ENCODE assay signal across 8 cellular contexts in the genomic region with DNA sequence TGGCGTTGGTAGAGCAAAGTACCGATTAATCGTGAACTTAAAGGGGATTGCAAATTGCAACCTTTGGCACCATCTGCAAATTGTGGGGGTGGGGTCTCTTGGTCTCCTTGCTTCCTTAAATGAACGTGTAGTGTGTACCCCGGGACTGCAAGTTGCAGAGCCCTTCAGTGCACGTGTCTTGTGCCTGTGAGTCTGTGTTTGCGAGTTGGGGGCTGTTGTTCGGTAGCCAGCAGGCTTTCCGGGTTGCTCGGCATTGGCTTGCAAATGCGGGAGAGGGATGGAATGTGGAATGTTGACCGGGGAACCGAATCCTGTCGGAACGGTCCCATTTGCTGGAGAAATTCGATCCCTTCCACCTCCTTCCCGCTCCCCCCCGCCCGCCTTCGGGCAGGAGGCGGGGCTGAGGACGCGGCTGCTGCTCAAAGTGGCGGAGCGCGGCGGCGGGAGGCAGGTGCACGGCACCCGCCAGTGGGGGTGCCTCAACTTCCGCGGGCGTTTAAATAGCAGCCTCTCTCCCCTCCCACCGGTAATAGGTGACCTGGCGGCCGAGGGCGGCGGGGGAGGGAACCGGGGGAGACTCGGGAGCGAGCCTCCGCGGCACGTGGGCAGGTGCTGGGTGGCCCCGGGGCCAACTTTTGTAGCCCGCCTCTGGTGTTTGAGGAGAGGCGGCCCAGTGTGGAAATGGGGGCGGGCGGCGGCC. TPM values are rescaled to one million over a fixed set of nuclear protein-coding genes. Genes with fewer than 3 reads are reported as not detected.
DNase-seq lines count a peak whose midpoint lies in the region; ATAC-seq, FAIRE-seq and TF ChIP-seq lines count a peak whose summit lies in the region.

No MANE protein-coding gene starts in this region.

- no peak overlapping the region for H3K9ac ChIP-seq in smooth muscle cell (ENCODE audit: low read depth)

- peaks cover 14% of the 10 kb centered on the region for H3K4me1 ChIP-seq in smooth muscle cell (ENCODE audit: low read depth)

- WGBS in smooth muscle cell (ENCODE audit: low lambda C conversion rate): under 1% methylated on average over 35 of the region's 50 CpGs

- H3K27ac Mint-ChIP-seq in WTC11: peak overlapping the region; percentile 100

- no peaks in the 10 kb centered on the region for H3K36me3 ChIP-seq in bronchial epithelial cell (ENCODE audit: control insufficient read depth, insufficient read depth, low read length)
- no peaks in the 10 kb centered on the region for H3K36me3 ChIP-seq in smooth muscle cell (ENCODE audit: low read depth)

- peak; percentile 42 for ATAC-seq in GM18873 (IDR thresholded peaks at IDR 0.05; ENCODE audit: low FRiP score, unreplicated experiment)
- ATAC-seq in HG03108 (IDR thresholded peaks at IDR 0.05; ENCODE audit: unreplicated experiment): peak; percentile 44
- peak; percentile 70 for ATAC-seq in WTC11

- H3K27me3 Mint-ChIP-seq in WTC11 (ENCODE audit: low read depth): no peaks in the 10 kb centered on the region

- no peaks in the 10 kb centered on the region for H3K9me3 Mint-ChIP-seq in WTC11

- peak overlapping the region; percentile 45 for H2AFZ ChIP-seq in smooth muscle cell (ENCODE audit: low read depth)

- no peaks in the 10 kb centered on the region for H3K27me3 ChIP-seq in bronchial epithelial cell (ENCODE audit: control insufficient read depth, insufficient read depth, low read length)
- H3K27me3 ChIP-seq in smooth muscle cell (ENCODE audit: low read depth): no peaks in the 10 kb centered on the region

- CTCF ChIA-PET in WTC11 (lab: Charles Lee): interaction anchor here (1.2 kb wide), 1 partner anchor 357 kb away, joined by 6 read pairs; no protein-coding TSS in a partner anchor

- peak overlapping the region; percentile 91 for H3K4me2 ChIP-seq in smooth muscle cell

- peaks cover 8% of the 10 kb centered on the region for H3F3A ChIP-seq in smooth muscle cell (ENCODE audit: low read depth)

- H3K27ac ChIP-seq in smooth muscle cell (ENCODE audit: low read depth): peak overlapping the region; percentile 55

- H3K4me1 Mint-ChIP-seq in WTC11: peaks cover 55% of the 10 kb centered on the region

- TF ChIP-seq CTCF in WTC11 (IDR thresholded peaks at IDR 0.05): no peak
- TF ChIP-seq CTCF in bronchial epithelial cell (IDR thresholded peaks at IDR 0.05; ENCODE audit: insufficient read depth, low read length, severe bottlenecking): no peak
- TF ChIP-seq CTCF in smooth muscle cell (IDR thresholded peaks at IDR 0.05; ENCODE audit: borderline replicate concordance, insufficient read depth, poor library complexity, severe bottlenecking): no peak

- H3K79me2 ChIP-seq in smooth muscle cell (ENCODE audit: low read depth): peaks cover 31% of the 10 kb centered on the region

- in situ Hi-C loops in ACHN (cut with HindIII; ENCODE audit: low pct_ligation_motif_present, low pct_unique_long_range_greater_than_20kb, low sequenced_read_pairs): no loop called here

- H3K9me3 ChIP-seq in smooth muscle cell (replicated peaks; ENCODE audit: low read depth): no peaks in the 10 kb centered on the region

- no peak for FAIRE-seq in bronchial epithelial cell (lab: Jason Lieb, UNC)

- POLR2A ChIA-PET in WTC11 (lab: Charles Lee): interaction anchor here (1.2 to 1.8 kb wide), 5 partner anchors 8 to 39 kb away, joined by 3 to 11 read pairs (median 4); no protein-coding TSS in a partner anchor

- DNase-seq in ACHN (peak; percentile 91), NCI-H2171 treated with DMSO at 0.1 percent for 48 hours (lab: John Stamatoyannopoulos, UW) (peak; percentile 75), WTC11 (ENCODE audit: low spot score) (peak; percentile 95), bronchial epithelial cell (ENCODE audit: low read depth) (peak; percentile 31), iPS-NIHi7 (ENCODE audit: extremely low spot score) (peak; percentile 84), smooth muscle cell (lab: John Stamatoyannopoulos, UW; ENCODE audit: unreplicated experiment) (peak; percentile 20)

- H3K36me3 Mint-ChIP-seq in WTC11: peaks cover 22% of the 10 kb centered on the region

- peaks cover 3% of the 10 kb centered on the region for H4K20me1 ChIP-seq in smooth muscle cell (ENCODE audit: low read depth)

- H3K4me3 Mint-ChIP-seq in WTC11: peak overlapping the region; percentile 98

- peak overlapping the region; percentile 70 for H3K4me3 ChIP-seq in bronchial epithelial cell (ENCODE audit: low read depth, low read length)
- peak overlapping the region; percentile 87 for H3K4me3 ChIP-seq in smooth muscle cell

TF ChIP-seq in WTC11, 78 proteins besides CTCF, POLR2A, EP300 and RAD21 (continues in another document):
- TF ChIP-seq PRRX2 (CRISPR knock-in tag; IDR thresholded peaks at IDR 0.05): peak; percentile 61; the same call in 1 of the 2 replicates
- TF ChIP-seq FOXP1 (CRISPR knock-in tag; IDR thresholded peaks at IDR 0.05; ENCODE audit: borderline replicate concordance): peak; percentile 94
- TF ChIP-seq, protein P1, sequence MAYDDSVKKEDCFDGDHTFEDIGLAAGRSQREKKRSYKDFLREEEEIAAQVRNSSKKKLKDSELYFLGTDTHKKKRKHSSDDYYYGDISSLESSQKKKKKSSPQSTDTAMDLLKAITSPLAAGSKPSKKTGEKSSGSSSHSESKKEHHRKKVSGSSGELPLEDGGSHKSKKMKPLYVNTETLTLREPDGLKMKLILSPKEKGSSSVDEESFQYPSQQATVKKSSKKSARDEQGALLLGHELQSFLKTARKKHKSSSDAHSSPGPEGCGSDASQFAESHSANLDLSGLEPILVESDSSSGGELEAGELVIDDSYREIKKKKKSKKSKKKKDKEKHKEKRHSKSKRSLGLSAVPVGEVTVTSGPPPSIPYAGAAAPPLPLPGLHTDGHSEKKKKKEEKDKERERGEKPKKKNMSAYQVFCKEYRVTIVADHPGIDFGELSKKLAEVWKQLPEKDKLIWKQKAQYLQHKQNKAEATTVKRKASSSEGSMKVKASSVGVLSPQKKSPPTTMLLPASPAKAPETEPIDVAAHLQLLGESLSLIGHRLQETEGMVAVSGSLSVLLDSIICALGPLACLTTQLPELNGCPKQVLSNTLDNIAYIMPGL (CRISPR knock-in tag; IDR thresholded peaks at IDR 0.05): peak; percentile 43; the same call in 1 of the 2 replicates
- TF ChIP-seq FOXK1 (CRISPR knock-in tag; IDR thresholded peaks at IDR 0.05): peak; percentile 96
- no peak for TF ChIP-seq ZMAT4 (CRISPR knock-in tag; IDR thresholded peaks at IDR 0.05)
- TF ChIP-seq, protein P2, sequence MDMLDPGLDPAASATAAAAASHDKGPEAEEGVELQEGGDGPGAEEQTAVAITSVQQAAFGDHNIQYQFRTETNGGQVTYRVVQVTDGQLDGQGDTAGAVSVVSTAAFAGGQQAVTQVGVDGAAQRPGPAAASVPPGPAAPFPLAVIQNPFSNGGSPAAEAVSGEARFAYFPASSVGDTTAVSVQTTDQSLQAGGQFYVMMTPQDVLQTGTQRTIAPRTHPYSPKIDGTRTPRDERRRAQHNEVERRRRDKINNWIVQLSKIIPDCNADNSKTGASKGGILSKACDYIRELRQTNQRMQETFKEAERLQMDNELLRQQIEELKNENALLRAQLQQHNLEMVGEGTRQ (CRISPR knock-in tag; IDR thresholded peaks at IDR 0.05): peak; percentile 60; the same call in 1 of the 2 replicates
- no peak for TF ChIP-seq RELA (CRISPR knock-in tag; IDR thresholded peaks at IDR 0.05; ENCODE audit: borderline replicate concordance)
- TF ChIP-seq ZNF138 (CRISPR knock-in tag; conservative IDR thresholded peaks at IDR 0.05): no peak
- TF ChIP-seq GRHL2 (CRISPR knock-in tag; IDR thresholded peaks at IDR 0.05; ENCODE audit: insufficient replicate concordance, severe bottlenecking): no peak
- TF ChIP-seq CREB1 (CRISPR knock-in tag; IDR thresholded peaks at IDR 0.05): 0 out of 2 replicates have a peak, but pooled peaks have one; percentile 45
- TF ChIP-seq, protein P3, sequence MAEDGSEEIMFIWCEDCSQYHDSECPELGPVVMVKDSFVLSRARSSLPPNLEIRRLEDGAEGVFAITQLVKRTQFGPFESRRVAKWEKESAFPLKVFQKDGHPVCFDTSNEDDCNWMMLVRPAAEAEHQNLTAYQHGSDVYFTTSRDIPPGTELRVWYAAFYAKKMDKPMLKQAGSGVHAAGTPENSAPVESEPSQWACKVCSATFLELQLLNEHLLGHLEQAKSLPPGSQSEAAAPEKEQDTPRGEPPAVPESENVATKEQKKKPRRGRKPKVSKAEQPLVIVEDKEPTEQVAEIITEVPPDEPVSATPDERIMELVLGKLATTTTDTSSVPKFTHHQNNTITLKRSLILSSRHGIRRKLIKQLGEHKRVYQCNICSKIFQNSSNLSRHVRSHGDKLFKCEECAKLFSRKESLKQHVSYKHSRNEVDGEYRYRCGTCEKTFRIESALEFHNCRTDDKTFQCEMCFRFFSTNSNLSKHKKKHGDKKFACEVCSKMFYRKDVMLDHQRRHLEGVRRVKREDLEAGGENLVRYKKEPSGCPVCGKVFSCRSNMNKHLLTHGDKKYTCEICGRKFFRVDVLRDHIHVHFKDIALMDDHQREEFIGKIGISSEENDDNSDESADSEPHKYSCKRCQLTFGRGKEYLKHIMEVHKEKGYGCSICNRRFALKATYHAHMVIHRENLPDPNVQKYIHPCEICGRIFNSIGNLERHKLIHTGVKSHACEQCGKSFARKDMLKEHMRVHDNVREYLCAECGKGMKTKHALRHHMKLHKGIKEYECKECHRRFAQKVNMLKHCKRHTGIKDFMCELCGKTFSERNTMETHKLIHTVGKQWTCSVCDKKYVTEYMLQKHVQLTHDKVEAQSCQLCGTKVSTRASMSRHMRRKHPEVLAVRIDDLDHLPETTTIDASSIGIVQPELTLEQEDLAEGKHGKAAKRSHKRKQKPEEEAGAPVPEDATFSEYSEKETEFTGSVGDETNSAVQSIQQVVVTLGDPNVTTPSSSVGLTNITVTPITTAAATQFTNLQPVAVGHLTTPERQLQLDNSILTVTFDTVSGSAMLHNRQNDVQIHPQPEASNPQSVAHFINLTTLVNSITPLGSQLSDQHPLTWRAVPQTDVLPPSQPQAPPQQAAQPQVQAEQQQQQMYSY (CRISPR knock-in tag; IDR thresholded peaks at IDR 0.05): peak; percentile 86
- peak; percentile 67 for TF ChIP-seq ZBTB21 (CRISPR knock-in tag; IDR thresholded peaks at IDR 0.05; ENCODE audit: borderline replicate concordance)
- TF ChIP-seq KAT7 (CRISPR knock-in tag; IDR thresholded peaks at IDR 0.05; ENCODE audit: borderline replicate concordance): no peak
- TF ChIP-seq NR3C1 (CRISPR knock-in tag; conservative IDR thresholded peaks at IDR 0.05; ENCODE audit: low read depth): no peak
- 0 out of 2 replicates have a peak, but pooled peaks have one; percentile 45 for TF ChIP-seq TEAD4 (CRISPR knock-in tag; IDR thresholded peaks at IDR 0.05)

RNA-seq across cellular contexts. Expression of gene JADE1, which starts 1.5 kb away (rescaled TPM):
- 132 to 156 TPM (median 150 TPM) in 3 replicates for total RNA-seq in WTC11 (2021)
- 6.6 and 6.8 TPM in 2 replicates for total RNA-seq in bronchial epithelial cell
- 9.3 and 9.8 TPM in 2 replicates for total RNA-seq in smooth muscle cell
- polyA plus RNA-seq in smooth muscle cell: 6.8 and 7.4 TPM in 2 replicates

Comparison
In these comparisons a context has a peak if more than half of its experiments do, and no peak if none do; other contexts are left out.
1. Peak in every context shown above with its lines: DNase-seq, ATAC-seq, H3K4me3 ChIP-seq and H3K27ac ChIP-seq.
2. DNase-seq: peak in every context shown above with its lines; median percentile 95 in WTC11; 91 in ACHN; 84 in iPS-NIHi7; 75 in NCI-H2171 treated with DMSO at 0.1 percent for 48 hours; 31 in bronchial epithelial cell; 20 in smooth muscle cell.
3. RNA of gene JADE1, which starts 1.5 kb away (total RNA-seq): 132 to 156 TPM in WTC11; 9.3 to 9.8 TPM in smooth muscle cell and 6.6 to 6.8 TPM in bronchial epithelial cell; every median in the first group is over 10 times any median in the second.